In the genomic region with DNA sequence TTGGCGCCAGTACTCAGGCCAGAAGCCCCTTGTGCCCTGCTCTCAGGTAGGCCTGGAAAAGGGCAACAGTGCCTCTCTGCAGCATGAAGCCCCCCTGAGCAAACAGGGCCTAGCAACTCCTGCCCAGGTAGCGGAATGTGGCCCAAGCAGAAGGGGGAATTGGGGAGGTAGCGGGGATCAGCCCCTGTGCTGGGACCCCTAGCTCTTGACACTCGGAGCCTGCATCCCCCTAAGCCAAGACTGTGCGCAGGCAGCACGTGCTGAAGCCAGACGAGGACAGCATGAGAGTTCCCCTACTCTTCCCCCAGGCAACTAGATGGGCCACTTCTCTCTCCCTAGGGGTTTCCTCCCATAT, we compare ENCODE assay signal across 8 cellular contexts. TPM values are rescaled to one million over a fixed set of nuclear protein-coding genes. Genes with fewer than 3 reads are reported as not detected.
DNase-seq lines count a peak whose midpoint lies in the region; ATAC-seq and TF ChIP-seq lines count a peak whose summit lies in the region.

No MANE protein-coding gene starts in this region.

- peak overlapping the region; percentile 81 to 92 for H3K9ac ChIP-seq in mucosa of rectum (ENCODE audit: low read depth in 1 of 2, low read length in 2 of 2)

- no TSS peak for BruUV-seq in A673 (replicated peaks; lab: Mats Ljungman, UMichigan)

- no peaks in the 10 kb centered on the region for H3K9me3 ChIP-seq in A673 (ENCODE audit: low read depth, low read length, poor library complexity, severe bottlenecking)
- no peaks in the 10 kb centered on the region for H3K9me3 ChIP-seq in breast epithelium
- no peaks in the 10 kb centered on the region for H3K9me3 ChIP-seq in mucosa of rectum (ENCODE audit: control insufficient read depth in 2 of 2, low read length in 2 of 2)
- no peaks in the 10 kb centered on the region for H3K9me3 ChIP-seq in mucosa of descending colon

- POLR2A ChIA-PET in A673 (lab: Charles Lee; ENCODE audit: low non-redundant PET) = interaction anchor here (0.6 kb wide), 1 partner anchor 49 kb away, joined by 7 read pairs; no protein-coding TSS in a partner anchor

- DNase-seq in A673 (ENCODE audit: low spot score) = no peak
- no peak for DNase-seq in breast epithelium (ENCODE audit: low spot score in 2 of 2)
- no peak for DNase-seq in NCI-H2107 (lab: John Stamatoyannopoulos, UW)
- no peak for DNase-seq in DMS114 treated with DMSO at 0.1 percent for 48 hours (lab: John Stamatoyannopoulos, UW; ENCODE audit: unreplicated experiment)
- no peak for DNase-seq in HT-29 (ENCODE audit: low spot score)
- DNase-seq in mucosa of descending colon = no peak

- no peak for TF ChIP-seq POLR2A in breast epithelium (IDR thresholded peaks at IDR 0.05)

- TF ChIP-seq CTCF in A673 (conservative IDR thresholded peaks at IDR 0.05; ENCODE audit: low read depth, low read length) = no peak
- no peak for TF ChIP-seq CTCF in breast epithelium (IDR thresholded peaks at IDR 0.05)
- TF ChIP-seq CTCF in mucosa of descending colon (IDR thresholded peaks at IDR 0.05) = no peak

- H3K36me3 ChIP-seq in A673 (ENCODE audit: insufficient read depth, low read length, poor library complexity, severe bottlenecking) (peaks cover 53% of the 10 kb centered on the region), breast epithelium (peaks cover 4% of the 10 kb centered on the region), mucosa of rectum (ENCODE audit: control insufficient read depth in 2 of 2, insufficient read depth in 2 of 2, low read length in 2 of 2) (peaks cover 46 to 59% of the 10 kb centered on the region in 2 donors), mucosa of descending colon (ENCODE audit: low read depth) (peaks cover 6% of the 10 kb centered on the region)

- H3K4me1 ChIP-seq in A673 (ENCODE audit: insufficient read depth, low read length, poor library complexity, severe bottlenecking) (peaks cover 13% of the 10 kb centered on the region), breast epithelium (peaks cover 5 to 24% of the 10 kb centered on the region in 2 donors), mucosa of rectum (ENCODE audit: control insufficient read depth in 2 of 2, insufficient read depth in 2 of 2, low read length in 2 of 2) (peaks cover 25 to 34% of the 10 kb centered on the region in 2 donors), mucosa of descending colon (ENCODE audit: low read depth) (peaks cover 16% of the 10 kb centered on the region)

- peak overlapping the region; percentile 94 for H3K27ac ChIP-seq in A673 (ENCODE audit: low read depth, low read length, poor library complexity, severe bottlenecking)
- H3K27ac ChIP-seq in breast epithelium = peak overlapping the region; percentile 98
- H3K27ac ChIP-seq in mucosa of rectum (ENCODE audit: low read depth in 2 of 2, low read length in 2 of 2) = peak overlapping the region; percentile 91 to 98

- CTCF ChIA-PET in A673 (lab: Charles Lee) = no interaction called here

- ATAC-seq in HG03159 (IDR thresholded peaks at IDR 0.05; ENCODE audit: unreplicated experiment) = peak; percentile 3
- no peak for ATAC-seq in mucosa of descending colon

- H3K4me3 ChIP-seq in A673 (ENCODE audit: low read depth, low read length, poor library complexity, severe bottlenecking) = peak overlapping the region; percentile 98
- peak overlapping the region; percentile 76 to 83 (median 81) for H3K4me3 ChIP-seq in breast epithelium
- peak overlapping the region; percentile 78 to 96 for H3K4me3 ChIP-seq in mucosa of rectum (ENCODE audit: low read length in 2 of 2)
- no peak overlapping the region for H3K4me3 ChIP-seq in mucosa of descending colon

- intact Hi-C loops in A673 (cut with micrococcal nuclease; ENCODE audit: unreplicated experiment) = no loop called here
- intact Hi-C loops in breast epithelium (cut with DNase I; ENCODE audit: low total_unique reads) = no loop called here
- intact Hi-C loops in mucosa of descending colon (cut with DNase I, micrococcal nuclease) = no loop called here

- H3K27me3 ChIP-seq in A673 (replicated peaks; ENCODE audit: insufficient read depth, low read depth, low read length, poor library complexity) (no peaks in the 10 kb centered on the region), breast epithelium (no peaks in the 10 kb centered on the region), mucosa of rectum (ENCODE audit: control insufficient read depth in 2 of 2, insufficient read depth in 2 of 2, low read length in 2 of 2) (no peaks in the 10 kb centered on the region)

RNA-seq across cellular contexts. Expression of a gene that starts 0.8 kb away (rescaled TPM):
- total RNA-seq in A673 (2021) (67.6 and 72.5 TPM in 2 replicates), breast epithelium (10 to 100 TPM; 26.2 to 47.2 (median 38.3) TPM), mucosa of descending colon (10 to 100 TPM; 53.4 to 57.9 (median 53.5) TPM)
- total RNA-seq in HT-29 (2014; rRNA removed; shearing (Covaris generic)) = 42.8 and 49.4 TPM in 2 replicates

RNA-seq across cellular contexts. Expression of a gene that starts 14.4 kb away (rescaled TPM):
- total RNA-seq in A673 (2021) (59.3 and 66.0 TPM in 2 replicates), breast epithelium (10 to 100 TPM; 19.0 to 22.2 (median 21.0) TPM), mucosa of descending colon (10 to 100 TPM; 46.4 to 48.8 (median 47.5) TPM)
- 63.3 and 66.5 TPM in 2 replicates for total RNA-seq in HT-29 (2014; rRNA removed; shearing (Covaris generic))

RNA-seq across cellular contexts. Expression of a gene that starts 18.7 kb away (rescaled TPM):
- total RNA-seq in A673 (2021) (not detected in 2 replicates), breast epithelium (not detected), mucosa of descending colon (1 to 10 TPM in 2 of 3 donors, not detected in 1; 1.1 to 1.6 TPM)
- 1.0 TPM in 1 of 2 replicates, not detected in the other for total RNA-seq in HT-29 (2014; rRNA removed; shearing (Covaris generic))

RNA-seq across cellular contexts. Expression of a gene that starts 26.4 kb away (rescaled TPM):
- total RNA-seq in A673 (2021) (0.86 and 1.3 TPM in 2 replicates), breast epithelium (1 to 10 TPM; 1.3 to 4.6 (median 2.7) TPM), mucosa of descending colon (1 to 10 TPM; 5.6 to 6.1 (median 6.0) TPM)
- total RNA-seq in HT-29 (2014; rRNA removed; shearing (Covaris generic)) = 0.16 TPM in 1 of 2 replicates, not detected in the other

RNA-seq across cellular contexts. Expression of a gene that starts 39.3 kb away (rescaled TPM):
- total RNA-seq in A673 (2021) (21.6 and 22.0 TPM in 2 replicates), breast epithelium (1 to 10 TPM; 4.8 to 9.5 (median 6.2) TPM), mucosa of descending colon (10 to 100 TPM in 1 of 3 donors, 1 to 10 TPM in 2; 6.5 to 13.7 (median 6.6) TPM)
- 19.0 and 20.3 TPM in 2 replicates for total RNA-seq in HT-29 (2014; rRNA removed; shearing (Covaris generic))
